18 cellular contexts compared by ENCODE assay signal in the genomic region with DNA sequence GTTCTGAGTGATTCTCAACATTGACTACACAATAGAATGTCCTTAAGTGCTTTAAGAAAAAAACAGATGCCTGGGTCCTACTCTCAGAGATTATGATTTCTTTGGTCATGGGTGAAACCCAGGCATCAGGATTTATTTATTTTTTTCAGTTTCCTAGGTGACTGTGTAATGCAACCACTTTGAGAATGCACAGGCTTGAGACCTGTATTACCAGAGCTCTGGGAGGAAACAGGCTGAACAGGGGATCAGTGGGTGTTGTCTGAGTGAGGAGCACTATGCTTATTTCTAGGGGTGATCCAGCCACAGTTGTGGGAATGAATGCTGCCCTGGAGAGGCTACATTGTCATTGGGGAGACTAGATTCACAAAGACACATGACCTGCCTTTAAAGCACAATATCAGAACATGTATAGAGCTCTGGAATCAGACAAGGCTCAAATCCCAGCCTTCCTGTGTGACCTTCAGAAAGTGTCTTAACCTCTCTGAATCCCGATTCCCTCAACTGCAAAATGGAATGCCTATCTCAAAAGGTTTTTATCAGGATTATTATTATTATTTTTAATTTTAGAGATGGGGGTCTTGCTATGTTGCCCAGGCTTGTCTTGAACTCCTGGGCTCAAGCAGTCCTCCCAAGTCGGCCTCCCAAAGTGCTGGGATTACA.
DNase-seq lines count a peak whose midpoint lies in the region; ATAC-seq and TF ChIP-seq lines count a peak whose summit lies in the region.
"Had no signal": no experiment of that assay in that cellular context is flagged by ENCODE, and none has a peak within 500 bp of the region (broad histone marks: within the 10 kb centered on the region; RNA-seq: fewer than 3 reads in every experiment).

No MANE protein-coding gene starts in this region.

- TF ChIP-seq CTCF in Loucy (conservative IDR thresholded peaks at IDR 0.05; ENCODE audit: low read length) (no peak), choroid plexus epithelial cell (conservative IDR thresholded peaks at IDR 0.05; ENCODE audit: low read depth, low read length) (no peak), nephron progenitor cell (IDR thresholded peaks at IDR 0.05) (no peak)

- H2AFZ ChIP-seq in GM23248 (no peak overlapping the region), Loucy (ENCODE audit: low read length) (no peak overlapping the region)

- 94 to 100% methylated on average over 2 of the region's 2 CpGs for whole genome bisulfite sequencing in GM23248 (ENCODE audit: low coverage in 1 of 2, low lambda C conversion rate in 2 of 2, missing lambda C conversion rate in 2 of 2), 2 experiments

- H3K9ac ChIP-seq in GM23248 (no peak overlapping the region), Loucy (ENCODE audit: low read depth, low read length, poor library complexity, severe bottlenecking) (no peak overlapping the region)

- no peaks in the 10 kb centered on the region for H3K36me3 Mint-ChIP-seq in nephron progenitor cell (ENCODE audit: low read depth)
- H3K36me3 Mint-ChIP-seq in activated T-cell treated with anti-CD3 and anti-CD28 coated beads, Interleukin-2, amount 50 U/mL, for 24 hours (ENCODE audit: low read depth), result no peaks in the 10 kb centered on the region

- H3F3A ChIP-seq in GM23248 (ENCODE audit: insufficient read depth), result peaks cover 27% of the 10 kb centered on the region
- H3F3A ChIP-seq in Loucy (ENCODE audit: low read depth), result no peaks in the 10 kb centered on the region

- H3K9me3 ChIP-seq in GM23248 (ENCODE audit: low read depth), result no peaks in the 10 kb centered on the region
- H3K9me3 ChIP-seq in Loucy (ENCODE audit: insufficient read depth, low read depth, low read length), result no peaks in the 10 kb centered on the region
- H3K9me3 ChIP-seq: Caco-2, mucosa of descending colon, testis had no signal

- in situ Hi-C loops in GM23248 (cut with MboI), result no loop called here

- no peaks in the 10 kb centered on the region for H3K9me2 ChIP-seq in GM23248 (ENCODE audit: insufficient read depth)
- no peaks in the 10 kb centered on the region for H3K9me2 ChIP-seq in Loucy (replicated peaks; ENCODE audit: low read depth, low read length)

- H4K20me1 ChIP-seq in GM23248 (ENCODE audit: insufficient read depth), result no peaks in the 10 kb centered on the region
- H4K20me1 ChIP-seq in Loucy (ENCODE audit: insufficient read depth, low read length, poor library complexity, severe bottlenecking), result no peaks in the 10 kb centered on the region

- peaks cover 23% of the 10 kb centered on the region for H3K9me3 Mint-ChIP-seq in nephron progenitor cell
- no peaks in the 10 kb centered on the region for H3K9me3 Mint-ChIP-seq in activated T-cell treated with anti-CD3 and anti-CD28 coated beads, Interleukin-2, amount 50 U/mL, for 24 hours
- H3K9me3 Mint-ChIP-seq: activated naive CD4-positive, alpha-beta T cell treated with anti-CD3 and anti-CD28 coated beads for 36 hours; dendritic cell treated with granulocyte-macrophage colony-stimulating factor and Interleukin-4, amounts not matched to agents 40 ng/mL and 50 ng/mL, for 4 days had no signal

- ATAC-seq in GM18517 (IDR thresholded peaks at IDR 0.05; ENCODE audit: unreplicated experiment) (no peak), HG03460 (IDR thresholded peaks at IDR 0.05; ENCODE audit: unreplicated experiment) (no peak)
- ATAC-seq: mucosa of descending colon had no signal

- H3K4me2 ChIP-seq in GM23248 (ENCODE audit: unreplicated experiment), result no peak overlapping the region
- H3K4me2 ChIP-seq in Loucy (ENCODE audit: low read depth, low read length, poor library complexity, severe bottlenecking), result peak overlapping the region; percentile 40

- peak overlapping the region; percentile 66 for H3K27ac Mint-ChIP-seq in nephron progenitor cell
- H3K27ac Mint-ChIP-seq in activated T-cell treated with anti-CD3 and anti-CD28 coated beads, Interleukin-2, amount 50 U/mL, for 24 hours, result no peak overlapping the region
- H3K27ac Mint-ChIP-seq: activated naive CD4-positive, alpha-beta T cell treated with anti-CD3 and anti-CD28 coated beads for 36 hours; dendritic cell treated with granulocyte-macrophage colony-stimulating factor and Interleukin-4, amounts not matched to agents 40 ng/mL and 50 ng/mL, for 4 days had no signal

- no peak overlapping the region for H3K4me3 ChIP-seq in GM23248
- H3K4me3 ChIP-seq in Loucy (ENCODE audit: low read length, poor library complexity, severe bottlenecking), result no peak overlapping the region
- no peak overlapping the region for H3K4me3 ChIP-seq in choroid plexus epithelial cell (ENCODE audit: low read depth, low read length)
- H3K4me3 ChIP-seq: mucosa of descending colon, testis had no signal

- peak; percentile 27 for DNase-seq in GM23248
- peak; percentile 26 for DNase-seq in choroid plexus epithelial cell (ENCODE audit: low read depth)
- no peak for DNase-seq in nephron progenitor cell
- no peak for DNase-seq in activated T-cell treated with anti-CD3 and anti-CD28 coated beads, Interleukin-2, amount 50 U/mL, for 24 hours
- DNase-seq in NCI-H1105 (lab: John Stamatoyannopoulos, UW), result no peak
- DNase-seq: activated naive CD4-positive, alpha-beta T cell treated with anti-CD3 and anti-CD28 coated beads for 36 hours; Caco-2; GF-D8; KG1; mucosa of descending colon; stimulated activated CD4-positive, alpha-beta T cell treated with anti-CD3 and anti-CD28 coated beads, Interleukin-4, amount 100 ng/mL, for 24 hours; stimulated activated CD8-positive, alpha-beta memory T cell treated with anti-CD3 and anti-CD28 coated beads, Interleukin-4, amount 100 ng/mL, for 48 hours; T-helper 2 cell; testis had no signal

- no peaks in the 10 kb centered on the region for H3K79me2 ChIP-seq in GM23248 (ENCODE audit: insufficient read depth)
- no peaks in the 10 kb centered on the region for H3K79me2 ChIP-seq in Loucy (ENCODE audit: insufficient read depth, low read length)

- H3K36me3 ChIP-seq in GM23248 (ENCODE audit: low read depth) (no peaks in the 10 kb centered on the region), Loucy (ENCODE audit: insufficient read depth, low read length) (no peaks in the 10 kb centered on the region)

- no peak overlapping the region for H3K4me3 Mint-ChIP-seq in nephron progenitor cell
- no peak overlapping the region for H3K4me3 Mint-ChIP-seq in activated T-cell treated with anti-CD3 and anti-CD28 coated beads, Interleukin-2, amount 50 U/mL, for 24 hours
- H3K4me3 Mint-ChIP-seq: activated naive CD4-positive, alpha-beta T cell treated with anti-CD3 and anti-CD28 coated beads for 36 hours; dendritic cell treated with granulocyte-macrophage colony-stimulating factor and Interleukin-4, amounts not matched to agents 40 ng/mL and 50 ng/mL, for 4 days had no signal

- H3K27me3 ChIP-seq in GM23248 (replicated peaks; ENCODE audit: insufficient read depth) (no peaks in the 10 kb centered on the region), Loucy (ENCODE audit: insufficient read depth, low read length, poor library complexity, severe bottlenecking) (no peaks in the 10 kb centered on the region)
- H3K27me3 ChIP-seq: testis had no signal

- peaks cover 7% of the 10 kb centered on the region for H3K27me3 Mint-ChIP-seq in nephron progenitor cell (ENCODE audit: low read depth, poor library complexity)
- H3K27me3 Mint-ChIP-seq in activated T-cell treated with anti-CD3 and anti-CD28 coated beads, Interleukin-2, amount 50 U/mL, for 24 hours, result peaks cover 69% of the 10 kb centered on the region

- H3K4me1 Mint-ChIP-seq in nephron progenitor cell, result peaks cover 48% of the 10 kb centered on the region
- no peaks in the 10 kb centered on the region for H3K4me1 Mint-ChIP-seq in activated T-cell treated with anti-CD3 and anti-CD28 coated beads, Interleukin-2, amount 50 U/mL, for 24 hours (ENCODE audit: low read depth)

- H3K27ac ChIP-seq in GM23248, result peak overlapping the region; percentile 43
- H3K27ac ChIP-seq: testis had no signal

- peaks cover 56% of the 10 kb centered on the region for H3K4me1 ChIP-seq in GM23248 (ENCODE audit: insufficient read depth)
- peaks cover 8% of the 10 kb centered on the region for H3K4me1 ChIP-seq in Loucy (ENCODE audit: insufficient read depth, low read length, poor library complexity, severe bottlenecking)
- H3K4me1 ChIP-seq: Caco-2, testis had no signal

Comparison
In these comparisons a context has a peak if more than half of its experiments do, and no peak if none do; other contexts are left out.
1. DNase-seq: peak in GM23248 (single experiment) and choroid plexus epithelial cell (single experiment); none in nephron progenitor cell (single experiment), activated T-cell treated with anti-CD3 and anti-CD28 coated beads, Interleukin-2, amount 50 U/mL, for 24 hours (single experiment) and NCI-H1105 (single experiment).